Comparison of ENCODE assay signal across 8 cellular contexts in genomic region chr7:1665721-1666250, GRCh38. TPM values are rescaled to one million over a fixed set of nuclear protein-coding genes. Genes with fewer than 3 reads are reported as not detected.
DNase-seq lines count a peak whose midpoint lies in the region; ATAC-seq, FAIRE-seq and TF ChIP-seq lines count a peak whose summit lies in the region.

No MANE protein-coding gene starts in this region.

- H3K36me3 Mint-ChIP-seq in astrocyte (ENCODE audit: low read depth, unreplicated experiment) = peaks cover 2% of the 10 kb centered on the region

- H3K4me3 Mint-ChIP-seq in stimulated activated naive CD8-positive, alpha-beta T cell treated with anti-CD3 and anti-CD28 coated beads, Interleukin-15, amount 100 ng/mL, for 72 hours = no peak overlapping the region
- H3K4me3 Mint-ChIP-seq in astrocyte (ENCODE audit: unreplicated experiment) = no peak overlapping the region

- H3K27me3 Mint-ChIP-seq in stimulated activated naive CD8-positive, alpha-beta T cell treated with anti-CD3 and anti-CD28 coated beads, Interleukin-15, amount 100 ng/mL, for 72 hours = peaks cover 69% of the 10 kb centered on the region
- H3K27me3 Mint-ChIP-seq in astrocyte (ENCODE audit: low read depth, unreplicated experiment) = peaks cover 22% of the 10 kb centered on the region

- no peaks in the 10 kb centered on the region for H3K36me3 ChIP-seq in astrocyte (ENCODE audit: insufficient read depth, low read length)

- peaks cover 11% of the 10 kb centered on the region for H3K27me3 ChIP-seq in astrocyte (ENCODE audit: insufficient read depth, low read length)

- TF ChIP-seq CTCF in astrocyte (IDR thresholded peaks at IDR 0.05; ENCODE audit: insufficient read depth, low read depth, low read length) = no peak

- peaks cover 19% of the 10 kb centered on the region for H3K4me1 ChIP-seq in astrocyte (ENCODE audit: insufficient read depth, low read length)

- H4K20me1 ChIP-seq in astrocyte (ENCODE audit: insufficient read depth, low read length) = peaks cover 13% of the 10 kb centered on the region

- FAIRE-seq in astrocyte (lab: Jason Lieb, UNC) = no peak

- no peak overlapping the region for H3K27ac Mint-ChIP-seq in stimulated activated naive CD8-positive, alpha-beta T cell treated with anti-CD3 and anti-CD28 coated beads, Interleukin-15, amount 100 ng/mL, for 72 hours
- no peak overlapping the region for H3K27ac Mint-ChIP-seq in astrocyte (ENCODE audit: unreplicated experiment)

- H2AFZ ChIP-seq in astrocyte (ENCODE audit: low read depth, low read length) = no peak overlapping the region

- H3K4me3 ChIP-seq in astrocyte (ENCODE audit: insufficient read depth, low read depth, low read length) = no peak overlapping the region

- H3K9me3 ChIP-seq in astrocyte (ENCODE audit: insufficient read depth, low read depth, low read length) = no peaks in the 10 kb centered on the region

- H3K27ac ChIP-seq in astrocyte (ENCODE audit: low read depth, low read length) = no peak overlapping the region

- peak; percentile 15 for ATAC-seq in stimulated activated naive CD8-positive, alpha-beta T cell treated with anti-CD3 and anti-CD28 coated beads, Interleukin-15, amount 100 ng/mL, for 72 hours
- ATAC-seq in stimulated activated naive CD8-positive, alpha-beta T cell treated with anti-CD3 and anti-CD28 coated beads, Interleukin-15, Interleukin-2, amounts not matched to agents 100 U/mL and 50 U/mL, for 24 hours = no peak
- no peak for ATAC-seq in GM21423 (IDR thresholded peaks at IDR 0.05; ENCODE audit: unreplicated experiment)
- no peak for ATAC-seq in GM21723 (IDR thresholded peaks at IDR 0.05; ENCODE audit: unreplicated experiment)
- no peak for ATAC-seq in GM21786 (IDR thresholded peaks at IDR 0.05; ENCODE audit: unreplicated experiment)

- DNase-seq in stimulated activated naive CD8-positive, alpha-beta T cell treated with anti-CD3 and anti-CD28 coated beads, Interleukin-15, amount 100 ng/mL, for 72 hours = peak; percentile 17 to 27
- DNase-seq in stimulated activated naive CD8-positive, alpha-beta T cell treated with anti-CD3 and anti-CD28 coated beads, Interleukin-15, Interleukin-2, amounts not matched to agents 100 U/mL and 50 U/mL, for 24 hours = no peak
- no peak for DNase-seq in astrocyte (ENCODE audit: low read depth)
- DNase-seq in kidney tubule cell (ENCODE audit: low spot score) = peak; percentile 3
- no peak for DNase-seq in SIG-M5 treated with dmso at 0.1 percent for 504 hours (lab: John Stamatoyannopoulos, UW; ENCODE audit: unreplicated experiment)

- H3K9ac ChIP-seq in astrocyte (ENCODE audit: low read length) = peak overlapping the region; percentile 55

- no peaks in the 10 kb centered on the region for H3K9me3 Mint-ChIP-seq in stimulated activated naive CD8-positive, alpha-beta T cell treated with anti-CD3 and anti-CD28 coated beads, Interleukin-15, amount 100 ng/mL, for 72 hours
- peaks cover 6% of the 10 kb centered on the region for H3K9me3 Mint-ChIP-seq in astrocyte (ENCODE audit: unreplicated experiment)

- H3K79me2 ChIP-seq in astrocyte (ENCODE audit: insufficient read depth, low read length) = no peaks in the 10 kb centered on the region

- H3K4me2 ChIP-seq in astrocyte (ENCODE audit: low read length) = peak overlapping the region; percentile 86

- H3K4me1 Mint-ChIP-seq in stimulated activated naive CD8-positive, alpha-beta T cell treated with anti-CD3 and anti-CD28 coated beads, Interleukin-15, amount 100 ng/mL, for 72 hours = peaks cover 23% of the 10 kb centered on the region
- H3K4me1 Mint-ChIP-seq in astrocyte (ENCODE audit: low read depth, unreplicated experiment) = no peaks in the 10 kb centered on the region

RNA-seq across cellular contexts. Expression of gene ELFN1, which starts 4.3 kb away (rescaled TPM):
- total RNA-seq in astrocyte = 18.0 and 19.7 TPM in 2 replicates

Comparison
In these comparisons a context has a peak if more than half of its experiments do, and no peak if none do; other contexts are left out.
1. DNase-seq: peak in stimulated activated naive CD8-positive, alpha-beta T cell treated with anti-CD3 and anti-CD28 coated beads, Interleukin-15, amount 100 ng/mL, for 72 hours (2 of 2) and kidney tubule cell (single experiment); none in stimulated activated naive CD8-positive, alpha-beta T cell treated with anti-CD3 and anti-CD28 coated beads, Interleukin-15, Interleukin-2, amounts not matched to agents 100 U/mL and 50 U/mL, for 24 hours (single experiment), astrocyte (single experiment) and SIG-M5 treated with dmso at 0.1 percent for 504 hours (single experiment).